In genomic region chr1:178101266-178101630, GRCh38 we compare ENCODE assay signal across 18 cellular contexts. TPM values are rescaled to one million over a fixed set of nuclear protein-coding genes. Genes with fewer than 3 reads are reported as not detected.
DNase-seq lines count a peak whose midpoint lies in the region; ATAC-seq, FAIRE-seq and TF ChIP-seq lines count a peak whose summit lies in the region.
"Had no signal": no experiment of that assay in that cellular context is flagged by ENCODE, and none has a peak within 500 bp of the region (broad histone marks: within the 10 kb centered on the region; RNA-seq: fewer than 3 reads in every experiment).

No MANE protein-coding gene starts in this region.

- H3K27me3 ChIP-seq in Caco-2 (replicated peaks; ENCODE audit: control insufficient read depth, insufficient read depth, low read length) (no peaks in the 10 kb centered on the region), MM.1S (replicated peaks; ENCODE audit: insufficient read depth, low read length) (peaks cover 51% of the 10 kb centered on the region), endothelial cell of umbilical vein (ENCODE audit: control insufficient read depth in 2 of 2, insufficient read depth in 2 of 2, low read length in 2 of 2) (no peaks in the 10 kb centered on the region)
- H3K27me3 ChIP-seq: BE2C, Peyer's patch had no signal

- H3K36me3 Mint-ChIP-seq in Caco-2 (ENCODE audit: insufficient read depth, unreplicated experiment) (no peaks in the 10 kb centered on the region), osteocyte (ENCODE audit: unreplicated experiment) (no peaks in the 10 kb centered on the region)
- H3K36me3 Mint-ChIP-seq: IgD-negative memory B cell had no signal

- no peak for ATAC-seq in HG03439 (IDR thresholded peaks at IDR 0.05; ENCODE audit: unreplicated experiment)

- POLR2A ChIA-PET in Caco-2 (lab: Charles Lee) = no interaction called here
- POLR2A ChIA-PET in endothelial cell of umbilical vein (lab: Charles Lee) = no interaction called here

- H3K9me1 ChIP-seq in endothelial cell of umbilical vein (replicated peaks; ENCODE audit: control insufficient read depth, extremely low read depth, insufficient read depth, low read length) = no peaks in the 10 kb centered on the region

- peak overlapping the region; percentile 53 for H3K27ac Mint-ChIP-seq in Caco-2 (ENCODE audit: unreplicated experiment)
- peak overlapping the region; percentile 71 for H3K27ac Mint-ChIP-seq in osteocyte (ENCODE audit: unreplicated experiment)
- H3K27ac Mint-ChIP-seq: IgD-negative memory B cell had no signal

- H4K20me1 ChIP-seq in MM.1S (ENCODE audit: insufficient read depth, low read length) (no peaks in the 10 kb centered on the region; the same call in 1 of the 2 replicates), endothelial cell of umbilical vein (replicated peaks; ENCODE audit: control insufficient read depth, extremely low read depth, insufficient read depth, low read length) (peaks cover 2% of the 10 kb centered on the region)

- H3K4me2 ChIP-seq in MM.1S (ENCODE audit: low read depth, low read length) = peak overlapping the region; percentile 42
- H3K4me2 ChIP-seq in endothelial cell of umbilical vein (ENCODE audit: insufficient read depth, low read length) = no peak overlapping the region

- intact Hi-C loops in Caco-2 (cut with micrococcal nuclease; ENCODE audit: unreplicated experiment) (no loop called here), endothelial cell of umbilical vein (cut with micrococcal nuclease) (no loop called here)

- TF ChIP-seq POLR2A in endothelial cell of umbilical vein (IDR thresholded peaks at IDR 0.05; ENCODE audit: low read depth, low read length) = no peak

- H3K9me3 ChIP-seq in Caco-2 (no peaks in the 10 kb centered on the region), MM.1S (replicated peaks; ENCODE audit: insufficient read depth, low read length) (no peaks in the 10 kb centered on the region), endothelial cell of umbilical vein (replicated peaks; ENCODE audit: control insufficient read depth, insufficient read depth, low read length) (no peaks in the 10 kb centered on the region)
- H3K9me3 ChIP-seq: BE2C, Peyer's patch had no signal

- H3K79me2 ChIP-seq in MM.1S (ENCODE audit: low read length) = no peaks in the 10 kb centered on the region
- H3K79me2 ChIP-seq in endothelial cell of umbilical vein (ENCODE audit: control insufficient read depth, insufficient read depth, low read length) = peaks cover 29% of the 10 kb centered on the region

- TF ChIP-seq CTCF in Caco-2 (IDR thresholded peaks at IDR 0.05; ENCODE audit: insufficient read depth in 1 of 2, low read depth in 1 of 2, low read length in 1 of 2, severe bottlenecking in 1 of 2, unreplicated experiment in 1 of 2) (no peak), MM.1S (IDR thresholded peaks at IDR 0.05; ENCODE audit: low read length) (no peak), endothelial cell of umbilical vein (IDR thresholded peaks at IDR 0.05; ENCODE audit: extremely low read depth in 1 of 2, insufficient read depth in 1 of 2, low read depth in 1 of 2, low read length in 2 of 2) (no peak), osteocyte (IDR thresholded peaks at IDR 0.05) (no peak)

- peaks cover 18% of the 10 kb centered on the region for H3F3A ChIP-seq in MM.1S (ENCODE audit: insufficient read depth, low read length)

- H3K36me3 ChIP-seq in Caco-2 (ENCODE audit: control insufficient read depth, insufficient read depth, low read length) (no peaks in the 10 kb centered on the region), MM.1S (replicated peaks; ENCODE audit: insufficient read depth, low read length) (no peaks in the 10 kb centered on the region), endothelial cell of umbilical vein (ENCODE audit: control insufficient read depth in 2 of 2, extremely low read depth in 1 of 2, insufficient read depth in 2 of 2, low read length in 2 of 2) (no peaks in the 10 kb centered on the region)
- H3K36me3 ChIP-seq: BE2C, Peyer's patch had no signal

- no TSS peak for BruUV-seq in Caco-2 (replicated peaks; lab: Mats Ljungman, UMichigan)
- no TSS peak for BruUV-seq in endothelial cell of umbilical vein (replicated peaks; lab: Mats Ljungman, UMichigan)

- H3K9me3 Mint-ChIP-seq in Caco-2 (ENCODE audit: unreplicated experiment) = no peaks in the 10 kb centered on the region
- no peaks in the 10 kb centered on the region for H3K9me3 Mint-ChIP-seq in osteocyte (ENCODE audit: unreplicated experiment)
- H3K9me3 Mint-ChIP-seq: IgD-negative memory B cell had no signal

- H3K4me3 Mint-ChIP-seq in Caco-2 (ENCODE audit: unreplicated experiment) (peak overlapping the region; percentile 1), osteocyte (ENCODE audit: unreplicated experiment) (no peak overlapping the region)
- H3K4me3 Mint-ChIP-seq: IgD-negative memory B cell had no signal

- no peak overlapping the region for H2AFZ ChIP-seq in MM.1S (ENCODE audit: low read length)
- no peak overlapping the region for H2AFZ ChIP-seq in endothelial cell of umbilical vein (ENCODE audit: low read depth, low read length)

- no peak overlapping the region for H3K9ac ChIP-seq in MM.1S (ENCODE audit: low read length)
- peak overlapping the region; percentile 6 for H3K9ac ChIP-seq in endothelial cell of umbilical vein (replicated peaks; ENCODE audit: extremely low read depth, insufficient read depth, low read length)

- H3K27me3 Mint-ChIP-seq in Caco-2 (ENCODE audit: insufficient read depth, unreplicated experiment) (no peaks in the 10 kb centered on the region), osteocyte (ENCODE audit: unreplicated experiment) (no peaks in the 10 kb centered on the region)

- H3K4me3 ChIP-seq in Caco-2 (ENCODE audit: low read depth, low read length) = no peak overlapping the region
- H3K4me3 ChIP-seq in MM.1S (ENCODE audit: low read length) = no peak overlapping the region
- H3K4me3 ChIP-seq in endothelial cell of umbilical vein (replicated peaks in 1 of 3; ENCODE audit: insufficient read depth in 1 of 3, low read depth in 1 of 3, low read length in 3 of 3) = no peak overlapping the region
- H3K4me3 ChIP-seq: Peyer's patch had no signal

- CTCF ChIA-PET in Caco-2 (lab: Charles Lee) = no interaction called here
- CTCF ChIA-PET in endothelial cell of umbilical vein (lab: Charles Lee) = interaction anchor here (0.9 to 2.4 kb wide), 4 partner anchors 8 to 69 kb away, joined by 3 to 11 read pairs (median 4); partner anchors contain the start of gene RASAL2

- DNase-seq in Caco-2 (no peak), MM.1S (no peak), endothelial cell of umbilical vein (ENCODE audit: low read depth, low spot score) (peak; percentile 18), osteocyte (ENCODE audit: extremely low spot score, unreplicated experiment) (no peak), NCI-H1092 (lab: John Stamatoyannopoulos, UW) (no peak), NCI-H2196 treated with DMSO at 0.1 percent for 48 hours (lab: John Stamatoyannopoulos, UW; ENCODE audit: unreplicated experiment) (no peak)
- DNase-seq in stimulated activated CD4-positive, alpha-beta T cell treated with anti-CD3 and anti-CD28 coated beads, Interleukin-12 subunit alpha, Interleukin-12 subunit beta, amount 100 ng/mL, for 4 hours = no peak
- DNase-seq: activated CD4-positive, alpha-beta T cell treated with anti-CD3 and anti-CD28 coated beads for 48 hours; activated CD8-positive, alpha-beta memory T cell treated with anti-CD3 and anti-CD28 coated beads, Interleukin-2, amount 50 U/mL, for 48 hours; activated gamma-delta T cell treated with Interleukin-2 at 50 U/mL for 16 hours; BE2C; cortex of kidney; GOT3; NCI-H82; Peyer's patch; stimulated activated CD4-positive, alpha-beta T cell treated with anti-CD3 and anti-CD28 coated beads, Interleukin-1b, Interleukin-23, amount 100 ng/mL, for 48 hours had no signal

- peak; percentile 31 for FAIRE-seq in endothelial cell of umbilical vein (lab: Jason Lieb, UNC)

- H3K4me1 Mint-ChIP-seq in Caco-2 (ENCODE audit: low read depth, unreplicated experiment) (peaks cover 37% of the 10 kb centered on the region), osteocyte (ENCODE audit: unreplicated experiment) (peaks cover 62% of the 10 kb centered on the region)

- dilution Hi-C loops in endothelial cell of umbilical vein (cut with MboI; ENCODE audit: extremely low pct_ligation_motif_present, low sequenced_read_pairs) = no loop called here

- H3K27ac ChIP-seq in MM.1S (ENCODE audit: low read length) (no peak overlapping the region), endothelial cell of umbilical vein (ENCODE audit: insufficient read depth, low read depth, low read length) (no peak overlapping the region)
- H3K27ac ChIP-seq: Peyer's patch had no signal

- peaks cover 38% of the 10 kb centered on the region for H3K4me1 ChIP-seq in Caco-2
- peaks cover 34% of the 10 kb centered on the region for H3K4me1 ChIP-seq in MM.1S (ENCODE audit: low read length)
- H3K4me1 ChIP-seq in endothelial cell of umbilical vein (ENCODE audit: control insufficient read depth, extremely low read depth, insufficient read depth, low read length) = peaks cover 4% of the 10 kb centered on the region
- H3K4me1 ChIP-seq: BE2C had no signal

- no peaks in the 10 kb centered on the region for H3K9me2 ChIP-seq in MM.1S (replicated peaks; ENCODE audit: insufficient read depth, low read length)

TF ChIP-seq in endothelial cell of umbilical vein, 7 proteins besides CTCF, POLR2A, EP300 and RAD21:
- no peak for TF ChIP-seq POLR2AphosphoS5 (IDR thresholded peaks at IDR 0.05; ENCODE audit: insufficient read depth, low read depth, low read length)
- TF ChIP-seq FOS (IDR thresholded peaks at IDR 0.05; ENCODE audit: borderline replicate concordance, insufficient read depth, low read length) = no peak
- TF ChIP-seq MYC (IDR thresholded peaks at IDR 0.05; ENCODE audit: low read depth, low read length) = no peak
- no peak for TF ChIP-seq EZH2 (IDR thresholded peaks at IDR 0.05; ENCODE audit: borderline replicate concordance, low read depth, low read length, severe bottlenecking)
- TF ChIP-seq MAX (IDR thresholded peaks at IDR 0.05; ENCODE audit: insufficient read depth, insufficient read length) = no peak
- TF ChIP-seq JUN (IDR thresholded peaks at IDR 0.05; ENCODE audit: borderline replicate concordance, insufficient read depth, insufficient read length, low read depth) = no peak
- no peak for TF ChIP-seq GATA2 (IDR thresholded peaks at IDR 0.05; ENCODE audit: insufficient read depth, insufficient read length, low read depth, low read length)

RNA-seq across cellular contexts. Expression of gene RASAL2, which starts 7.3 kb away (rescaled TPM):
- total RNA-seq in Caco-2 (2022) (36.8 and 37.2 TPM in 2 replicates), endothelial cell of umbilical vein (15.5 and 19.6 TPM in 2 replicates), osteocyte (34.2 and 35.4 TPM in 2 replicates)
- 9.9 and 12.5 TPM in 2 replicates for polyA plus RNA-seq in endothelial cell of umbilical vein
- 6.5 and 6.8 TPM in 2 replicates for polyA plus RNA-seq in endothelial cell of umbilical vein (2011; cell fraction: cytosol; rRNA removed)
- polyA plus RNA-seq in endothelial cell of umbilical vein (2011; cell fraction: nucleus; rRNA removed) = 60.0 and 62.3 TPM in 2 replicates
- 8.3 and 11.0 TPM in 2 replicates for polyA plus RNA-seq in endothelial cell of umbilical vein (2012)
- polyA minus RNA-seq in endothelial cell of umbilical vein = 38.0 and 43.9 TPM in 2 replicates
- 13.8 TPM for polyA minus RNA-seq in endothelial cell of umbilical vein (2011; cell fraction: cytosol; rRNA and poly(A)+ RNA removed)
- polyA minus RNA-seq in endothelial cell of umbilical vein (2011; cell fraction: nucleus; rRNA and poly(A)+ RNA removed) = 86.8 and 100 TPM in 2 replicates
